ENCODE assay signal across 8 cellular contexts in genomic region chr1:234398849-234399381, GRCh38. TPM values are rescaled to one million over a fixed set of nuclear protein-coding genes. Genes with fewer than 3 reads are reported as not detected.
DNase-seq lines count a peak whose midpoint lies in the region; ATAC-seq and TF ChIP-seq lines count a peak whose summit lies in the region.

No MANE protein-coding gene starts in this region.

- H3K36me3 ChIP-seq in hepatocyte (replicated peaks; ENCODE audit: insufficient read depth, low read depth) (no peaks in the 10 kb centered on the region), H7 (replicated peaks; ENCODE audit: control insufficient read depth, insufficient read depth, low read length) (no peaks in the 10 kb centered on the region)

- peak overlapping the region; percentile 69 for H3K4me3 Mint-ChIP-seq in activated CD8-positive, alpha-beta memory T cell treated with anti-CD3 and anti-CD28 coated beads, Interleukin-2, amount 10 ng/mL, durations not matched to agents 7 days and 5 days
- no peak overlapping the region for H3K4me3 Mint-ChIP-seq in activated naive CD8-positive, alpha-beta T cell treated with anti-CD3 and anti-CD28 coated beads for 36 hours
- peak overlapping the region; percentile 72 for H3K4me3 Mint-ChIP-seq in stimulated activated naive CD8-positive, alpha-beta T cell treated with anti-CD3 and anti-CD28 coated beads, Interleukin-15, Interleukin-2, amounts not matched to agents 100 ng/mL and 50 ng/mL, for 24 hours

- H3K79me2 ChIP-seq in hepatocyte, result no peaks in the 10 kb centered on the region

- no peak overlapping the region for H3K27ac ChIP-seq in hepatocyte

- no peaks in the 10 kb centered on the region for H3K4me1 ChIP-seq in hepatocyte (ENCODE audit: insufficient read depth)

- ATAC-seq in activated CD8-positive, alpha-beta memory T cell treated with anti-CD3 and anti-CD28 coated beads, Interleukin-2, amount 10 ng/mL, durations not matched to agents 7 days and 5 days, result peak; percentile 47
- ATAC-seq in HG03280 (IDR thresholded peaks at IDR 0.05; ENCODE audit: unreplicated experiment), result peak; percentile 49

- 90% methylated on average over 8 of the region's 8 CpGs for WGBS in hepatocyte (ENCODE audit: low lambda C conversion rate, missing lambda C conversion rate)

- H2AFZ ChIP-seq in hepatocyte, result no peak overlapping the region

- no peaks in the 10 kb centered on the region for H4K20me1 ChIP-seq in hepatocyte (ENCODE audit: insufficient read depth, poor library complexity, severe bottlenecking)

- CTCF ChIA-PET in activated CD8-positive, alpha-beta memory T cell treated with anti-CD3 and anti-CD28 coated beads, Interleukin-2, amount 10 ng/mL, durations not matched to agents 7 days and 5 days (lab: Charles Lee), result interaction anchor here (1.6 kb wide), 1 partner anchor 15 kb away, joined by 4 read pairs; no protein-coding TSS in a partner anchor

- peak overlapping the region; percentile 91 for H3K27ac Mint-ChIP-seq in activated CD8-positive, alpha-beta memory T cell treated with anti-CD3 and anti-CD28 coated beads, Interleukin-2, amount 10 ng/mL, durations not matched to agents 7 days and 5 days
- H3K27ac Mint-ChIP-seq in activated naive CD8-positive, alpha-beta T cell treated with anti-CD3 and anti-CD28 coated beads for 36 hours, result peak overlapping the region; percentile 27
- peak overlapping the region; percentile 21 for H3K27ac Mint-ChIP-seq in stimulated activated naive CD8-positive, alpha-beta T cell treated with anti-CD3 and anti-CD28 coated beads, Interleukin-15, Interleukin-2, amounts not matched to agents 100 ng/mL and 50 ng/mL, for 24 hours

- peaks cover 44% of the 10 kb centered on the region for H3K4me1 Mint-ChIP-seq in activated CD8-positive, alpha-beta memory T cell treated with anti-CD3 and anti-CD28 coated beads, Interleukin-2, amount 10 ng/mL, durations not matched to agents 7 days and 5 days
- peaks cover 31% of the 10 kb centered on the region for H3K4me1 Mint-ChIP-seq in activated naive CD8-positive, alpha-beta T cell treated with anti-CD3 and anti-CD28 coated beads for 36 hours
- peaks cover 54% of the 10 kb centered on the region for H3K4me1 Mint-ChIP-seq in stimulated activated naive CD8-positive, alpha-beta T cell treated with anti-CD3 and anti-CD28 coated beads, Interleukin-15, Interleukin-2, amounts not matched to agents 100 ng/mL and 50 ng/mL, for 24 hours (ENCODE audit: low read depth)

- DNase-seq in activated CD8-positive, alpha-beta memory T cell treated with anti-CD3 and anti-CD28 coated beads, Interleukin-2, amount 10 ng/mL, durations not matched to agents 7 days and 5 days, result no peak
- DNase-seq in activated CD8-positive, alpha-beta memory T cell treated with anti-CD3 and anti-CD28 coated beads, Interleukin-2, amount 50 U/mL, for 48 hours, result no peak
- DNase-seq in activated naive CD8-positive, alpha-beta T cell treated with anti-CD3 and anti-CD28 coated beads for 36 hours, result no peak
- no peak for DNase-seq in hepatocyte (ENCODE audit: low spot score)
- no peak for DNase-seq in H7
- DNase-seq in NCI-H1105 treated with DMSO at 0.1 percent for 48 hours (lab: John Stamatoyannopoulos, UW), result no peak

- H3K9me2 ChIP-seq in hepatocyte (replicated peaks; ENCODE audit: insufficient read depth), result no peaks in the 10 kb centered on the region

- H3K4me2 ChIP-seq in hepatocyte, result no peak overlapping the region

- H3K9me3 ChIP-seq in hepatocyte (ENCODE audit: low read depth), result no peaks in the 10 kb centered on the region

- no peaks in the 10 kb centered on the region for H3K27me3 ChIP-seq in hepatocyte
- H3K27me3 ChIP-seq in H7 (ENCODE audit: control insufficient read depth, insufficient read depth, low read length), result no peaks in the 10 kb centered on the region

- H3K36me3 Mint-ChIP-seq in activated CD8-positive, alpha-beta memory T cell treated with anti-CD3 and anti-CD28 coated beads, Interleukin-2, amount 10 ng/mL, durations not matched to agents 7 days and 5 days, result peaks cover 23% of the 10 kb centered on the region
- H3K36me3 Mint-ChIP-seq in activated naive CD8-positive, alpha-beta T cell treated with anti-CD3 and anti-CD28 coated beads for 36 hours, result peaks cover 28% of the 10 kb centered on the region
- H3K36me3 Mint-ChIP-seq in stimulated activated naive CD8-positive, alpha-beta T cell treated with anti-CD3 and anti-CD28 coated beads, Interleukin-15, Interleukin-2, amounts not matched to agents 100 ng/mL and 50 ng/mL, for 24 hours (ENCODE audit: low read depth), result peaks cover 49% of the 10 kb centered on the region

- H3K4me3 ChIP-seq in hepatocyte (no peak overlapping the region), H7 (ENCODE audit: insufficient read depth, low read depth, low read length) (no peak overlapping the region)

- no peak for TF ChIP-seq CTCF in hepatocyte (IDR thresholded peaks at IDR 0.05; ENCODE audit: poor library complexity)

- no peaks in the 10 kb centered on the region for H3K9me3 Mint-ChIP-seq in activated CD8-positive, alpha-beta memory T cell treated with anti-CD3 and anti-CD28 coated beads, Interleukin-2, amount 10 ng/mL, durations not matched to agents 7 days and 5 days (ENCODE audit: low read depth)
- peaks cover 2% of the 10 kb centered on the region for H3K9me3 Mint-ChIP-seq in activated naive CD8-positive, alpha-beta T cell treated with anti-CD3 and anti-CD28 coated beads for 36 hours
- no peaks in the 10 kb centered on the region for H3K9me3 Mint-ChIP-seq in stimulated activated naive CD8-positive, alpha-beta T cell treated with anti-CD3 and anti-CD28 coated beads, Interleukin-15, Interleukin-2, amounts not matched to agents 100 ng/mL and 50 ng/mL, for 24 hours

- H3K27me3 Mint-ChIP-seq in activated CD8-positive, alpha-beta memory T cell treated with anti-CD3 and anti-CD28 coated beads, Interleukin-2, amount 10 ng/mL, durations not matched to agents 7 days and 5 days, result no peaks in the 10 kb centered on the region
- no peaks in the 10 kb centered on the region for H3K27me3 Mint-ChIP-seq in activated naive CD8-positive, alpha-beta T cell treated with anti-CD3 and anti-CD28 coated beads for 36 hours
- no peaks in the 10 kb centered on the region for H3K27me3 Mint-ChIP-seq in stimulated activated naive CD8-positive, alpha-beta T cell treated with anti-CD3 and anti-CD28 coated beads, Interleukin-15, Interleukin-2, amounts not matched to agents 100 ng/mL and 50 ng/mL, for 24 hours

RNA-seq across cellular contexts. Expression of gene COA6, which starts 25.7 kb away (rescaled TPM):
- total RNA-seq in activated CD8-positive, alpha-beta memory T cell treated with anti-CD3 and anti-CD28 coated beads, Interleukin-2, amount 10 ng/mL, durations not matched to agents 7 days and 5 days, result 10 to 100 TPM; 42.4 to 43.0 TPM
- 10 to 100 TPM; 60.0 to 63.7 TPM for total RNA-seq in activated naive CD8-positive, alpha-beta T cell treated with anti-CD3 and anti-CD28 coated beads for 36 hours
- 48.6 and 67.8 TPM in 2 replicates for total RNA-seq in hepatocyte
- polyA plus RNA-seq in hepatocyte, result 67.3 and 82.9 TPM in 2 replicates
- total RNA-seq in H7 (2014; rRNA removed; shearing (Covaris generic)), result 56.5 and 66.0 TPM in 2 replicates

Comparison
In these comparisons a context has a peak if more than half of its experiments do, and no peak if none do; other contexts are left out.
1. H3K27ac Mint-ChIP-seq: peak in every context shown above with its lines; median percentile 91 in activated CD8-positive, alpha-beta memory T cell treated with anti-CD3 and anti-CD28 coated beads, Interleukin-2, amount 10 ng/mL, durations not matched to agents 7 days and 5 days; 27 in activated naive CD8-positive, alpha-beta T cell treated with anti-CD3 and anti-CD28 coated beads for 36 hours; 21 in stimulated activated naive CD8-positive, alpha-beta T cell treated with anti-CD3 and anti-CD28 coated beads, Interleukin-15, Interleukin-2, amounts not matched to agents 100 ng/mL and 50 ng/mL, for 24 hours.